Comparison of ENCODE assay signal across 1 cellular context in genomic region chr9:123997665-123998277, GRCh38.
TF ChIP-seq lines count a peak whose summit lies in the region.

No MANE protein-coding gene starts in this region.

TF ChIP-seq in WTC11, 78 proteins besides CTCF, POLR2A, EP300 and RAD21 (continued from another document):
- TF ChIP-seq USF2 (CRISPR knock-in tag; IDR thresholded peaks at IDR 0.05) (no peak), CREM (CRISPR knock-in tag; IDR thresholded peaks at IDR 0.05) (no peak), NR1H2 (CRISPR knock-in tag; IDR thresholded peaks at IDR 0.05) (no peak), CBFB (CRISPR knock-in tag; IDR thresholded peaks at IDR 0.05; ENCODE audit: low read depth) (no peak), SMAD4 (CRISPR knock-in tag; IDR thresholded peaks at IDR 0.05) (no peak), SMAD3 (CRISPR knock-in tag; IDR thresholded peaks at IDR 0.05; ENCODE audit: borderline replicate concordance) (no peak), ETV6 (CRISPR knock-in tag; IDR thresholded peaks at IDR 0.05) (no peak), FOXK1 (CRISPR knock-in tag; IDR thresholded peaks at IDR 0.05) (no peak)
- TF ChIP-seq, protein P1, sequence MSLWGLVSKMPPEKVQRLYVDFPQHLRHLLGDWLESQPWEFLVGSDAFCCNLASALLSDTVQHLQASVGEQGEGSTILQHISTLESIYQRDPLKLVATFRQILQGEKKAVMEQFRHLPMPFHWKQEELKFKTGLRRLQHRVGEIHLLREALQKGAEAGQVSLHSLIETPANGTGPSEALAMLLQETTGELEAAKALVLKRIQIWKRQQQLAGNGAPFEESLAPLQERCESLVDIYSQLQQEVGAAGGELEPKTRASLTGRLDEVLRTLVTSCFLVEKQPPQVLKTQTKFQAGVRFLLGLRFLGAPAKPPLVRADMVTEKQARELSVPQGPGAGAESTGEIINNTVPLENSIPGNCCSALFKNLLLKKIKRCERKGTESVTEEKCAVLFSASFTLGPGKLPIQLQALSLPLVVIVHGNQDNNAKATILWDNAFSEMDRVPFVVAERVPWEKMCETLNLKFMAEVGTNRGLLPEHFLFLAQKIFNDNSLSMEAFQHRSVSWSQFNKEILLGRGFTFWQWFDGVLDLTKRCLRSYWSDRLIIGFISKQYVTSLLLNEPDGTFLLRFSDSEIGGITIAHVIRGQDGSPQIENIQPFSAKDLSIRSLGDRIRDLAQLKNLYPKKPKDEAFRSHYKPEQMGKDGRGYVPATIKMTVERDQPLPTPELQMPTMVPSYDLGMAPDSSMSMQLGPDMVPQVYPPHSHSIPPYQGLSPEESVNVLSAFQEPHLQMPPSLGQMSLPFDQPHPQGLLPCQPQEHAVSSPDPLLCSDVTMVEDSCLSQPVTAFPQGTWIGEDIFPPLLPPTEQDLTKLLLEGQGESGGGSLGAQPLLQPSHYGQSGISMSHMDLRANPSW (CRISPR knock-in tag; conservative IDR thresholded peaks at IDR 0.05; ENCODE audit: low read depth): no peak
- TF ChIP-seq, protein P2, sequence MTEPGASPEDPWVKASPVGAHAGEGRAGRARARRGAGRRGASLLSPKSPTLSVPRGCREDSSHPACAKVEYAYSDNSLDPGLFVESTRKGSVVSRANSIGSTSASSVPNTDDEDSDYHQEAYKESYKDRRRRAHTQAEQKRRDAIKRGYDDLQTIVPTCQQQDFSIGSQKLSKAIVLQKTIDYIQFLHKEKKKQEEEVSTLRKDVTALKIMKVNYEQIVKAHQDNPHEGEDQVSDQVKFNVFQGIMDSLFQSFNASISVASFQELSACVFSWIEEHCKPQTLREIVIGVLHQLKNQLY (CRISPR knock-in tag; IDR thresholded peaks at IDR 0.05): no peak
- TF ChIP-seq, protein P3, sequence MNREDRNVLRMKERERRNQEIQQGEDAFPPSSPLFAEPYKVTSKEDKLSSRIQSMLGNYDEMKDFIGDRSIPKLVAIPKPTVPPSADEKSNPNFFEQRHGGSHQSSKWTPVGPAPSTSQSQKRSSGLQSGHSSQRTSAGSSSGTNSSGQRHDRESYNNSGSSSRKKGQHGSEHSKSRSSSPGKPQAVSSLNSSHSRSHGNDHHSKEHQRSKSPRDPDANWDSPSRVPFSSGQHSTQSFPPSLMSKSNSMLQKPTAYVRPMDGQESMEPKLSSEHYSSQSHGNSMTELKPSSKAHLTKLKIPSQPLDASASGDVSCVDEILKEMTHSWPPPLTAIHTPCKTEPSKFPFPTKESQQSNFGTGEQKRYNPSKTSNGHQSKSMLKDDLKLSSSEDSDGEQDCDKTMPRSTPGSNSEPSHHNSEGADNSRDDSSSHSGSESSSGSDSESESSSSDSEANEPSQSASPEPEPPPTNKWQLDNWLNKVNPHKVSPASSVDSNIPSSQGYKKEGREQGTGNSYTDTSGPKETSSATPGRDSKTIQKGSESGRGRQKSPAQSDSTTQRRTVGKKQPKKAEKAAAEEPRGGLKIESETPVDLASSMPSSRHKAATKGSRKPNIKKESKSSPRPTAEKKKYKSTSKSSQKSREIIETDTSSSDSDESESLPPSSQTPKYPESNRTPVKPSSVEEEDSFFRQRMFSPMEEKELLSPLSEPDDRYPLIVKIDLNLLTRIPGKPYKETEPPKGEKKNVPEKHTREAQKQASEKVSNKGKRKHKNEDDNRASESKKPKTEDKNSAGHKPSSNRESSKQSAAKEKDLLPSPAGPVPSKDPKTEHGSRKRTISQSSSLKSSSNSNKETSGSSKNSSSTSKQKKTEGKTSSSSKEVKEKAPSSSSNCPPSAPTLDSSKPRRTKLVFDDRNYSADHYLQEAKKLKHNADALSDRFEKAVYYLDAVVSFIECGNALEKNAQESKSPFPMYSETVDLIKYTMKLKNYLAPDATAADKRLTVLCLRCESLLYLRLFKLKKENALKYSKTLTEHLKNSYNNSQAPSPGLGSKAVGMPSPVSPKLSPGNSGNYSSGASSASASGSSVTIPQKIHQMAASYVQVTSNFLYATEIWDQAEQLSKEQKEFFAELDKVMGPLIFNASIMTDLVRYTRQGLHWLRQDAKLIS (CRISPR knock-in tag; IDR thresholded peaks at IDR 0.05; ENCODE audit: borderline replicate concordance): no peak
- TF ChIP-seq, protein P4, sequence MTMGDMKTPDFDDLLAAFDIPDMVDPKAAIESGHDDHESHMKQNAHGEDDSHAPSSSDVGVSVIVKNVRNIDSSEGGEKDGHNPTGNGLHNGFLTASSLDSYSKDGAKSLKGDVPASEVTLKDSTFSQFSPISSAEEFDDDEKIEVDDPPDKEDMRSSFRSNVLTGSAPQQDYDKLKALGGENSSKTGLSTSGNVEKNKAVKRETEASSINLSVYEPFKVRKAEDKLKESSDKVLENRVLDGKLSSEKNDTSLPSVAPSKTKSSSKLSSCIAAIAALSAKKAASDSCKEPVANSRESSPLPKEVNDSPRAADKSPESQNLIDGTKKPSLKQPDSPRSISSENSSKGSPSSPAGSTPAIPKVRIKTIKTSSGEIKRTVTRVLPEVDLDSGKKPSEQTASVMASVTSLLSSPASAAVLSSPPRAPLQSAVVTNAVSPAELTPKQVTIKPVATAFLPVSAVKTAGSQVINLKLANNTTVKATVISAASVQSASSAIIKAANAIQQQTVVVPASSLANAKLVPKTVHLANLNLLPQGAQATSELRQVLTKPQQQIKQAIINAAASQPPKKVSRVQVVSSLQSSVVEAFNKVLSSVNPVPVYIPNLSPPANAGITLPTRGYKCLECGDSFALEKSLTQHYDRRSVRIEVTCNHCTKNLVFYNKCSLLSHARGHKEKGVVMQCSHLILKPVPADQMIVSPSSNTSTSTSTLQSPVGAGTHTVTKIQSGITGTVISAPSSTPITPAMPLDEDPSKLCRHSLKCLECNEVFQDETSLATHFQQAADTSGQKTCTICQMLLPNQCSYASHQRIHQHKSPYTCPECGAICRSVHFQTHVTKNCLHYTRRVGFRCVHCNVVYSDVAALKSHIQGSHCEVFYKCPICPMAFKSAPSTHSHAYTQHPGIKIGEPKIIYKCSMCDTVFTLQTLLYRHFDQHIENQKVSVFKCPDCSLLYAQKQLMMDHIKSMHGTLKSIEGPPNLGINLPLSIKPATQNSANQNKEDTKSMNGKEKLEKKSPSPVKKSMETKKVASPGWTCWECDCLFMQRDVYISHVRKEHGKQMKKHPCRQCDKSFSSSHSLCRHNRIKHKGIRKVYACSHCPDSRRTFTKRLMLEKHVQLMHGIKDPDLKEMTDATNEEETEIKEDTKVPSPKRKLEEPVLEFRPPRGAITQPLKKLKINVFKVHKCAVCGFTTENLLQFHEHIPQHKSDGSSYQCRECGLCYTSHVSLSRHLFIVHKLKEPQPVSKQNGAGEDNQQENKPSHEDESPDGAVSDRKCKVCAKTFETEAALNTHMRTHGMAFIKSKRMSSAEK (CRISPR knock-in tag; IDR thresholded peaks at IDR 0.05; ENCODE audit: borderline replicate concordance): no peak
TF ChIP-seq in WTC11: peak in this region for 0.
